In genomic region chr1:22204989-22205913, GRCh38 we compare ENCODE assay signal across 19 cellular contexts.
DNase-seq lines count a peak whose midpoint lies in the region; ATAC-seq and TF ChIP-seq lines count a peak whose summit lies in the region.
"Had no signal": no experiment of that assay in that cellular context is flagged by ENCODE, and none has a peak within 500 bp of the region (broad histone marks: within the 10 kb centered on the region; RNA-seq: fewer than 3 reads in every experiment).

No MANE protein-coding gene starts in this region.

- H3K27me3 ChIP-seq in mammary epithelial cell (ENCODE audit: insufficient read depth, low read length) (peaks cover 9% of the 10 kb centered on the region), thyroid gland (no peaks in the 10 kb centered on the region)

- peaks cover 85% of the 10 kb centered on the region for H3K27me3 Mint-ChIP-seq in MCF 10A (ENCODE audit: insufficient read depth, unreplicated experiment)
- H3K27me3 Mint-ChIP-seq in activated CD4-positive, alpha-beta memory T cell treated with anti-CD3 and anti-CD28 coated beads, Interleukin-2, amount 10 ng/mL, durations not matched to agents 7 days and 5 days, result peaks cover 32% of the 10 kb centered on the region

- H3K9ac ChIP-seq in mammary epithelial cell (ENCODE audit: insufficient read depth, low read length), result no peak overlapping the region

- no peak overlapping the region for H2AFZ ChIP-seq in mammary epithelial cell (ENCODE audit: low read depth, low read length)

- H3K79me2 ChIP-seq in mammary epithelial cell (ENCODE audit: insufficient read depth, low read length), result no peaks in the 10 kb centered on the region

- TF ChIP-seq POLR2A in thyroid gland (IDR thresholded peaks at IDR 0.05), result no peak

- intact Hi-C loops in MCF 10A (cut with micrococcal nuclease) (no loop called here), mammary epithelial cell (cut with micrococcal nuclease) (no loop called here), thyroid gland (cut with DNase I) (no loop called here)

- peaks cover 9% of the 10 kb centered on the region for H3K4me1 Mint-ChIP-seq in MCF 10A (ENCODE audit: insufficient read depth, unreplicated experiment)
- H3K4me1 Mint-ChIP-seq in activated CD4-positive, alpha-beta memory T cell treated with anti-CD3 and anti-CD28 coated beads, Interleukin-2, amount 10 ng/mL, durations not matched to agents 7 days and 5 days, result no peaks in the 10 kb centered on the region
- H3K4me1 Mint-ChIP-seq: activated T-helper 17 cell treated with anti-CD3 and anti-CD28 coated beads, Interleukin-2, amount 50 U/mL, for 72 hours had no signal

- dilution Hi-C loops in mammary epithelial cell (cut with HindIII; ENCODE audit: low sequenced_read_pairs), result loop anchor here (5.0 kb wide), 2 partner anchors 38 to 112 kb away; no protein-coding TSS in a partner anchor

- POLR2A ChIA-PET in MCF 10A (lab: Yijun Ruan, JAX) (interaction anchor here (0.7 to 1.1 kb wide), 4 partner anchors 12 to 1589 kb away, joined by 3 to 6 read pairs (median 3); no protein-coding TSS in a partner anchor), RWPE1 (lab: Yijun Ruan, JAX; ENCODE audit: low non-redundant PET) (no interaction called here)
- POLR2A ChIA-PET in activated CD4-positive, alpha-beta memory T cell treated with anti-CD3 and anti-CD28 coated beads, Interleukin-2, amount 10 ng/mL, durations not matched to agents 7 days and 5 days (lab: Charles Lee), result no interaction called here

- no peak for ATAC-seq in activated naive CD4-positive, alpha-beta T cell treated with anti-CD3 and anti-CD28 coated beads, Interleukin-2, amount 50 U/mL, for 72 hours
- no peak for ATAC-seq in HG02885 (IDR thresholded peaks at IDR 0.05; ENCODE audit: poor library complexity, unreplicated experiment)
- ATAC-seq: activated T-helper 17 cell treated with anti-CD3 and anti-CD28 coated beads, Interleukin-2, amount 50 U/mL, for 72 hours; foreskin keratinocyte; HCT116 had no signal

- H3K4me1 ChIP-seq in mammary epithelial cell (ENCODE audit: insufficient read depth, low read length), result no peaks in the 10 kb centered on the region
- peaks cover 2 to 12% of the 10 kb centered on the region in 2 donors for H3K4me1 ChIP-seq in thyroid gland
- H3K4me1 ChIP-seq: foreskin keratinocyte had no signal

- no peaks in the 10 kb centered on the region for H3K36me3 ChIP-seq in mammary epithelial cell (ENCODE audit: insufficient read depth, low read length)
- H3K36me3 ChIP-seq in thyroid gland, result no peaks in the 10 kb centered on the region

- CTCF ChIA-PET in MCF 10A (lab: Yijun Ruan, JAX) (no interaction called here), mammary epithelial cell (lab: Charles Lee; ENCODE audit: low non-redundant PET) (no interaction called here), RWPE1 (lab: Yijun Ruan, JAX) (interaction anchor here (0.6 kb wide), 3 partner anchors 9 to 678 kb away, joined by 3 to 4 read pairs (median 4); no protein-coding TSS in a partner anchor)
- CTCF ChIA-PET in activated CD4-positive, alpha-beta memory T cell treated with anti-CD3 and anti-CD28 coated beads, Interleukin-2, amount 10 ng/mL, durations not matched to agents 7 days and 5 days (lab: Charles Lee), result no interaction called here

- H4K20me1 ChIP-seq in mammary epithelial cell (ENCODE audit: insufficient read depth, low read length), result no peaks in the 10 kb centered on the region

- no peak overlapping the region for H3K4me2 ChIP-seq in mammary epithelial cell (ENCODE audit: insufficient read depth, low read depth, low read length)

- peak; percentile 33 for DNase-seq in MCF 10A (ENCODE audit: unreplicated experiment)
- no peak for DNase-seq in mammary epithelial cell
- DNase-seq in RWPE1 (ENCODE audit: low spot score), result no peak
- peak; percentile 6 for DNase-seq in fibroblast of the aortic adventitia (ENCODE audit: low read depth)
- peak; percentile 91 to 92 for DNase-seq in thyroid gland
- DNase-seq in activated naive CD4-positive, alpha-beta T cell treated with anti-CD3 and anti-CD28 coated beads, Interleukin-2, amount 50 U/mL, for 72 hours (ENCODE audit: low spot score in 2 of 2), result no peak
- DNase-seq in activated CD4-positive, alpha-beta memory T cell treated with anti-CD3 and anti-CD28 coated beads, Interleukin-2, amount 10 ng/mL, durations not matched to agents 7 days and 5 days, result no peak
- DNase-seq: ACHN; activated CD4-positive, alpha-beta T cell treated with anti-CD3 and anti-CD28 coated beads, Interleukin-2, amount 50 U/mL, for 4 hours; foreskin keratinocyte; mesenchymal stem cell; NK-92 treated with Interleukin-12 subunit alpha and Interleukin-12 subunit beta, amount 100 ng/mL, for 24 hours; SHP77 treated with DMSO at 0.1 percent for 48 hours; stimulated activated naive CD4-positive, alpha-beta T cell treated with Interleukin-2 at 50 U/mL for 16 hours had no signal

- H3K9me3 ChIP-seq in mammary epithelial cell (replicated peaks; ENCODE audit: insufficient read depth, low read length) (no peaks in the 10 kb centered on the region), thyroid gland (no peaks in the 10 kb centered on the region)

- H3K4me3 ChIP-seq in mammary epithelial cell (replicated peaks in 1 of 3; ENCODE audit: insufficient read depth in 1 of 3, low read depth in 2 of 3, low read length in 3 of 3) (no peak overlapping the region), fibroblast of the aortic adventitia (ENCODE audit: low read depth, low read length) (no peak overlapping the region), thyroid gland (replicated peaks in 1 of 3) (no peak overlapping the region)
- H3K4me3 ChIP-seq: skin epidermis had no signal

- BruUV-seq in MCF 10A (replicated peaks; lab: Mats Ljungman, UMichigan) (no TSS peak), mammary epithelial cell (replicated peaks; lab: Mats Ljungman, UMichigan) (no TSS peak)

- H3K27ac ChIP-seq in mammary epithelial cell (ENCODE audit: insufficient read depth, low read depth, low read length) (no peak overlapping the region), RWPE1 (peak overlapping the region; percentile 77), thyroid gland (no peak overlapping the region)
- H3K27ac ChIP-seq: foreskin keratinocyte, HL-60, skin epidermis had no signal

- peak overlapping the region; percentile 14 for H3K4me3 Mint-ChIP-seq in MCF 10A (ENCODE audit: unreplicated experiment)
- H3K4me3 Mint-ChIP-seq in activated CD4-positive, alpha-beta memory T cell treated with anti-CD3 and anti-CD28 coated beads, Interleukin-2, amount 10 ng/mL, durations not matched to agents 7 days and 5 days, result no peak overlapping the region
- H3K4me3 Mint-ChIP-seq: activated T-helper 17 cell treated with anti-CD3 and anti-CD28 coated beads, Interleukin-2, amount 50 U/mL, for 72 hours had no signal

- TF ChIP-seq CTCF in MCF 10A (IDR thresholded peaks at IDR 0.05; ENCODE audit: unreplicated experiment), result no peak
- no peak for TF ChIP-seq CTCF in mammary epithelial cell (conservative IDR thresholded peaks at IDR 0.05 in 1 of 2, IDR thresholded peaks at IDR 0.05 in 1 of 2; ENCODE audit: extremely low read depth in 1 of 2, insufficient read depth in 1 of 2, low read depth in 1 of 2, low read length in 2 of 2)
- no peak for TF ChIP-seq CTCF in RWPE1 (conservative IDR thresholded peaks at IDR 0.05; ENCODE audit: low read depth)
- no peak for TF ChIP-seq CTCF in fibroblast of the aortic adventitia (IDR thresholded peaks at IDR 0.05; ENCODE audit: insufficient read depth, low read length)
- TF ChIP-seq CTCF in thyroid gland (IDR thresholded peaks at IDR 0.05), result no peak

- in situ Hi-C loops in mammary epithelial cell (cut with MboI; ENCODE audit: low sequenced_read_pairs in 2 of 2), result no loop called here

- no peak overlapping the region for H3K27ac Mint-ChIP-seq in MCF 10A (ENCODE audit: low read depth, unreplicated experiment)
- H3K27ac Mint-ChIP-seq in activated naive CD4-positive, alpha-beta T cell treated with anti-CD3 and anti-CD28 coated beads, Interleukin-2, amount 50 U/mL, for 72 hours, result no peak overlapping the region
- H3K27ac Mint-ChIP-seq in activated CD4-positive, alpha-beta memory T cell treated with anti-CD3 and anti-CD28 coated beads, Interleukin-2, amount 10 ng/mL, durations not matched to agents 7 days and 5 days, result no peak overlapping the region
- H3K27ac Mint-ChIP-seq: activated T-helper 17 cell treated with anti-CD3 and anti-CD28 coated beads, Interleukin-2, amount 50 U/mL, for 72 hours had no signal

- 6% methylated on average over 15 of the region's 15 CpGs for WGBS in mammary epithelial cell (ENCODE audit: low coverage, missing lambda C conversion rate)
- WGBS in thyroid gland, 2 donors, result 28 to 29% methylated on average over 15 of the region's 15 CpGs

- no peaks in the 10 kb centered on the region for H3K36me3 Mint-ChIP-seq in MCF 10A (ENCODE audit: insufficient read depth, unreplicated experiment)
- H3K36me3 Mint-ChIP-seq in activated naive CD4-positive, alpha-beta T cell treated with anti-CD3 and anti-CD28 coated beads, Interleukin-2, amount 50 U/mL, for 72 hours, result no peaks in the 10 kb centered on the region
- no peaks in the 10 kb centered on the region for H3K36me3 Mint-ChIP-seq in activated CD4-positive, alpha-beta memory T cell treated with anti-CD3 and anti-CD28 coated beads, Interleukin-2, amount 10 ng/mL, durations not matched to agents 7 days and 5 days (ENCODE audit: low read depth)

- H3K9me3 Mint-ChIP-seq in MCF 10A (ENCODE audit: unreplicated experiment), result no peaks in the 10 kb centered on the region
- H3K9me3 Mint-ChIP-seq in activated naive CD4-positive, alpha-beta T cell treated with anti-CD3 and anti-CD28 coated beads, Interleukin-2, amount 50 U/mL, for 72 hours, result no peaks in the 10 kb centered on the region
- H3K9me3 Mint-ChIP-seq in activated CD4-positive, alpha-beta memory T cell treated with anti-CD3 and anti-CD28 coated beads, Interleukin-2, amount 10 ng/mL, durations not matched to agents 7 days and 5 days, result no peaks in the 10 kb centered on the region
- H3K9me3 Mint-ChIP-seq: activated T-helper 17 cell treated with anti-CD3 and anti-CD28 coated beads, Interleukin-2, amount 50 U/mL, for 72 hours had no signal

Comparison
In these comparisons a context has a peak if more than half of its experiments do, and no peak if none do; other contexts are left out.
1. DNase-seq: peak in MCF 10A (single experiment), fibroblast of the aortic adventitia (single experiment) and thyroid gland (2 of 2); none in mammary epithelial cell (single experiment), RWPE1 (single experiment), activated naive CD4-positive, alpha-beta T cell treated with anti-CD3 and anti-CD28 coated beads, Interleukin-2, amount 50 U/mL, for 72 hours (0 of 2) and activated CD4-positive, alpha-beta memory T cell treated with anti-CD3 and anti-CD28 coated beads, Interleukin-2, amount 10 ng/mL, durations not matched to agents 7 days and 5 days (single experiment).